Comparison of ENCODE assay signal across 18 cellular contexts in the genomic region with DNA sequence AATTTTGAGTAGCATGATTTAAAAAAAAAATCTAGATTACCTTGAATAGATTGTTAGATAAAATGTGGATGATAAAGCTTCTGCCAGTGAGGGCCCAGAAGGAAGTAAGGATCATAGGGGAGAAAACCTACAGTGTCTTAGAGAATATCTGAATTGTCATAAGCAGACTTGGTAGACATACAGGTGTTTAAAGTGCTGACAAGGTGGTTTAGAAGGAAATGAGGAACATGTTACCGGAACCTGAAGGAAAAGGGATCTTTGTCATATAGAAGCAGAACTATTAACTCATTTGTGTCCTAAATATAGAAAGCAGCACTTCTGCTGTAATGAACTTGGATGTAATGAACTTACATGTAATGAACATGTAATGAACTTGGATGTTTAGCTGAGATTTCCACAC.
DNase-seq lines count a peak whose midpoint lies in the region; ATAC-seq, FAIRE-seq and TF ChIP-seq lines count a peak whose summit lies in the region.
"Had no signal": no experiment of that assay in that cellular context is flagged by ENCODE, and none has a peak within 500 bp of the region (broad histone marks: within the 10 kb centered on the region; RNA-seq: fewer than 3 reads in every experiment).

No MANE protein-coding gene starts in this region.

- peaks cover 11% of the 10 kb centered on the region for H3K36me3 ChIP-seq in mammary epithelial cell (ENCODE audit: insufficient read depth, low read length)

- no peaks in the 10 kb centered on the region for H3K79me2 ChIP-seq in mammary epithelial cell (ENCODE audit: insufficient read depth, low read length)

- H3K27ac Mint-ChIP-seq in MCF 10A (ENCODE audit: low read depth, unreplicated experiment) (peak overlapping the region; percentile 3), immature natural killer cell (peak overlapping the region in 4 of 6 donors; percentile 0 to 11 (median 2))
- peak overlapping the region; percentile 53 for H3K27ac Mint-ChIP-seq in activated T-helper 17 cell treated with anti-CD3 and anti-CD28 coated beads, Interleukin-2, amount 50 U/mL, for 72 hours
- H3K27ac Mint-ChIP-seq: CD4-positive, alpha-beta T cell; GM23338 had no signal

- BruUV-seq in MCF 10A (replicated peaks; lab: Mats Ljungman, UMichigan), result no TSS peak
- no TSS peak for BruUV-seq in mammary epithelial cell (replicated peaks; lab: Mats Ljungman, UMichigan)

- H3K9me3 Mint-ChIP-seq in MCF 10A (ENCODE audit: unreplicated experiment) (no peaks in the 10 kb centered on the region), immature natural killer cell (no peaks in the 10 kb centered on the region)
- no peaks in the 10 kb centered on the region for H3K9me3 Mint-ChIP-seq in activated T-helper 17 cell treated with anti-CD3 and anti-CD28 coated beads, Interleukin-2, amount 50 U/mL, for 72 hours
- H3K9me3 Mint-ChIP-seq: CD4-positive, alpha-beta T cell; GM23338 had no signal

- H3K4me1 Mint-ChIP-seq in MCF 10A (ENCODE audit: insufficient read depth, unreplicated experiment), result no peaks in the 10 kb centered on the region
- H3K4me1 Mint-ChIP-seq in activated T-helper 17 cell treated with anti-CD3 and anti-CD28 coated beads, Interleukin-2, amount 50 U/mL, for 72 hours, result no peaks in the 10 kb centered on the region
- peaks cover 5 to 19% of the 10 kb centered on the region in 2 donors for H3K4me1 Mint-ChIP-seq in immature natural killer cell
- H3K4me1 Mint-ChIP-seq: GM23338 had no signal

- FAIRE-seq in H54 (lab: Jason Lieb, UNC), result peak; percentile 65
- FAIRE-seq: D721Med, G401.6, GM12891 had no signal

- POLR2A ChIA-PET in MCF 10A (lab: Yijun Ruan, JAX), result interaction anchor here (0.7 kb wide), 1 partner anchor 9 kb away, joined by 4 read pairs; no protein-coding TSS in a partner anchor

- no peaks in the 10 kb centered on the region for H3K4me1 ChIP-seq in mammary epithelial cell (ENCODE audit: insufficient read depth, low read length)
- H3K4me1 ChIP-seq: Caco-2 had no signal

- H2AFZ ChIP-seq in mammary epithelial cell (ENCODE audit: low read depth, low read length), result no peak overlapping the region
- H2AFZ ChIP-seq: GM23338 had no signal

- TF ChIP-seq CTCF in MCF 10A (IDR thresholded peaks at IDR 0.05; ENCODE audit: unreplicated experiment) (no peak), mammary epithelial cell (conservative IDR thresholded peaks at IDR 0.05 in 1 of 2, IDR thresholded peaks at IDR 0.05 in 1 of 2; ENCODE audit: extremely low read depth in 1 of 2, insufficient read depth in 1 of 2, low read depth in 1 of 2, low read length in 2 of 2) (no peak)

- no peaks in the 10 kb centered on the region for H3K9me3 ChIP-seq in mammary epithelial cell (replicated peaks; ENCODE audit: insufficient read depth, low read length)
- H3K9me3 ChIP-seq: Caco-2 had no signal

- no peaks in the 10 kb centered on the region for H3K27me3 ChIP-seq in mammary epithelial cell (ENCODE audit: insufficient read depth, low read length)

- no peak for ATAC-seq in activated T-helper 17 cell treated with anti-CD3 and anti-CD28 coated beads, Interleukin-2, amount 50 U/mL, for 72 hours (replicated peaks)
- no peak for ATAC-seq in GM18517 (IDR thresholded peaks at IDR 0.05; ENCODE audit: unreplicated experiment)
- ATAC-seq: GM23338 had no signal

- H3K9ac ChIP-seq in mammary epithelial cell (ENCODE audit: insufficient read depth, low read length), result no peak overlapping the region

- in situ Hi-C loops in mammary epithelial cell (cut with MboI; ENCODE audit: low sequenced_read_pairs in 2 of 2), result no loop called here

- TF ChIP-seq POLR2A in H54 (IDR thresholded peaks at IDR 0.05; ENCODE audit: low read depth, low read length), result no peak

- WGBS in mammary epithelial cell (ENCODE audit: low coverage, missing lambda C conversion rate), result 100% methylated on average over 1 of the region's 1 CpG

- CTCF ChIA-PET in MCF 10A (lab: Yijun Ruan, JAX), result no interaction called here
- CTCF ChIA-PET in mammary epithelial cell (lab: Charles Lee; ENCODE audit: low non-redundant PET), result no interaction called here

- H3K4me2 ChIP-seq in mammary epithelial cell (ENCODE audit: insufficient read depth, low read depth, low read length), result no peak overlapping the region
- H3K4me2 ChIP-seq: GM23338 had no signal

- H3K27me3 Mint-ChIP-seq in MCF 10A (ENCODE audit: insufficient read depth, unreplicated experiment) (no peaks in the 10 kb centered on the region), immature natural killer cell (ENCODE audit: low read depth in 3 of 3) (peaks cover 0 to 4% (median 0%) of the 10 kb centered on the region in 3 donors)
- no peaks in the 10 kb centered on the region for H3K27me3 Mint-ChIP-seq in activated T-helper 17 cell treated with anti-CD3 and anti-CD28 coated beads, Interleukin-2, amount 50 U/mL, for 72 hours
- H3K27me3 Mint-ChIP-seq: CD4-positive, alpha-beta T cell had no signal

- H3K27ac ChIP-seq in mammary epithelial cell (ENCODE audit: insufficient read depth, low read depth, low read length), result no peak overlapping the region
- H3K27ac ChIP-seq: C4-2B had no signal

- H3K36me3 Mint-ChIP-seq in MCF 10A (ENCODE audit: insufficient read depth, unreplicated experiment) (peaks cover 63% of the 10 kb centered on the region), immature natural killer cell (peaks cover 18 to 59% (median 24%) of the 10 kb centered on the region in 3 donors)
- H3K36me3 Mint-ChIP-seq in activated T-helper 17 cell treated with anti-CD3 and anti-CD28 coated beads, Interleukin-2, amount 50 U/mL, for 72 hours (ENCODE audit: low read depth), result peaks cover 93% of the 10 kb centered on the region

- intact Hi-C loops in MCF 10A (cut with micrococcal nuclease), result no loop called here
- intact Hi-C loops in mammary epithelial cell (cut with micrococcal nuclease), result no loop called here

- no peaks in the 10 kb centered on the region for H4K20me1 ChIP-seq in mammary epithelial cell (ENCODE audit: insufficient read depth, low read length)

- H3K4me3 Mint-ChIP-seq in MCF 10A (ENCODE audit: unreplicated experiment), result no peak overlapping the region
- no peak overlapping the region for H3K4me3 Mint-ChIP-seq in activated T-helper 17 cell treated with anti-CD3 and anti-CD28 coated beads, Interleukin-2, amount 50 U/mL, for 72 hours
- no peak overlapping the region for H3K4me3 Mint-ChIP-seq in immature natural killer cell
- H3K4me3 Mint-ChIP-seq: CD4-positive, alpha-beta T cell; GM23338 had no signal

- DNase-seq in MCF 10A (ENCODE audit: unreplicated experiment), result no peak
- DNase-seq in mammary epithelial cell, result no peak
- DNase-seq in H54 (ENCODE audit: insufficient read length, low spot score), result no peak
- DNase-seq in immature natural killer cell, result no peak
- DNase-seq in NCI-H510A treated with DMSO at 0.1 percent for 48 hours (lab: John Stamatoyannopoulos, UW), result no peak
- DNase-seq in HCEC 1CT, result no peak
- DNase-seq: ACHN; Caco-2; CD4-positive, alpha-beta T cell; H7; KBM-7 had no signal

- no peak overlapping the region for H3K4me3 ChIP-seq in mammary epithelial cell (replicated peaks in 1 of 3; ENCODE audit: insufficient read depth in 1 of 3, low read depth in 2 of 3, low read length in 3 of 3)
- H3K4me3 ChIP-seq: GM23338 had no signal

- dilution Hi-C loops in mammary epithelial cell (cut with HindIII; ENCODE audit: low sequenced_read_pairs), result no loop called here

Comparison
In these comparisons a context has a peak if more than half of its experiments do, and no peak if none do; other contexts are left out.
1. H3K27ac Mint-ChIP-seq: peak in every context shown above with its lines; median percentile 53 in activated T-helper 17 cell treated with anti-CD3 and anti-CD28 coated beads, Interleukin-2, amount 50 U/mL, for 72 hours; 3 in MCF 10A; 2 in immature natural killer cell.